9 cellular contexts compared by ENCODE assay signal in genomic region chr11:72741849-72742521, GRCh38. TPM values are rescaled to one million over a fixed set of nuclear protein-coding genes. Genes with fewer than 3 reads are reported as not detected.
DNase-seq lines count a peak whose midpoint lies in the region; ATAC-seq and TF ChIP-seq lines count a peak whose summit lies in the region.
"Had no signal": no experiment of that assay in that cellular context is flagged by ENCODE, and none has a peak within 500 bp of the region (broad histone marks: within the 10 kb centered on the region; RNA-seq: fewer than 3 reads in every experiment).

No MANE protein-coding gene starts in this region.

- no peak for ATAC-seq in left cardiac atrium
- no peak for ATAC-seq in GM21528 (IDR thresholded peaks at IDR 0.05; ENCODE audit: low FRiP score, unreplicated experiment)
- no peak for ATAC-seq in GM18870 (IDR thresholded peaks at IDR 0.05; ENCODE audit: unreplicated experiment)
- no peak for ATAC-seq in HG03095 (IDR thresholded peaks at IDR 0.05; ENCODE audit: unreplicated experiment)

- H3K27ac ChIP-seq in Peyer's patch (peak overlapping the region; percentile 30 to 82 (median 55)), sigmoid colon (peak overlapping the region; percentile 20 to 52 (median 46))

- WGBS in sigmoid colon, 2 donors, result 17 to 59% methylated on average over 7 of the region's 7 CpGs

- H3K36me3 ChIP-seq in Peyer's patch (no peaks in the 10 kb centered on the region), sigmoid colon (no peaks in the 10 kb centered on the region)

- peaks cover 0 to 57% (median 51%) of the 10 kb centered on the region in 4 donors for H3K4me1 ChIP-seq in Peyer's patch
- peaks cover 0 to 40% (median 37%) of the 10 kb centered on the region in 4 donors for H3K4me1 ChIP-seq in sigmoid colon

- TF ChIP-seq EP300 in sigmoid colon (IDR thresholded peaks at IDR 0.05), result no peak

- peak; percentile 41 for DNase-seq in HuH-7 (ENCODE audit: low spot score)
- no peak for DNase-seq in Peyer's patch
- peak; percentile 21 for DNase-seq in left cardiac atrium
- no peak for DNase-seq in sigmoid colon
- DNase-seq: activated CD4-positive, alpha-beta T cell treated with anti-CD3 and anti-CD28 coated beads, Interleukin-2, amount 50 U/mL, for 48 hours; NCI-H187 had no signal

- intact Hi-C loops in left cardiac atrium (cut with DNase I) (no loop called here), sigmoid colon (cut with DNase I) (no loop called here)

- TF ChIP-seq CTCF in Peyer's patch (IDR thresholded peaks at IDR 0.05) (no peak), sigmoid colon (IDR thresholded peaks at IDR 0.05) (no peak)

- TF ChIP-seq POLR2A in Peyer's patch (IDR thresholded peaks at IDR 0.05) (no peak), sigmoid colon (IDR thresholded peaks at IDR 0.05) (no peak)

- H3K27me3 ChIP-seq in Peyer's patch (no peaks in the 10 kb centered on the region), sigmoid colon (no peaks in the 10 kb centered on the region)

- H3K4me3 ChIP-seq in Peyer's patch, result no peak overlapping the region
- no peak overlapping the region for H3K4me3 ChIP-seq in sigmoid colon

- no peaks in the 10 kb centered on the region for H3K9me3 ChIP-seq in Peyer's patch
- no peaks in the 10 kb centered on the region for H3K9me3 ChIP-seq in sigmoid colon

RNA-seq across cellular contexts. Expression of gene ARAP1, which starts 10.2 kb away (rescaled TPM):
- total RNA-seq in Peyer's patch (100 to 1,000 TPM; 122 to 285 (median 145) TPM), left cardiac atrium (10 to 100 TPM; 60.3 to 66.9 TPM), sigmoid colon (100 to 1,000 TPM in 1 of 4 donors, 10 to 100 TPM in 3; 56.5 to 135 (median 70.0) TPM)
- polyA plus RNA-seq in sigmoid colon, result 10 to 100 TPM; 31.9 to 81.7 (median 34.2) TPM

RNA-seq across cellular contexts. Expression of gene STARD10, which starts 51.9 kb away (rescaled TPM):
- 100 to 1,000 TPM; 118 to 187 (median 168) TPM for total RNA-seq in Peyer's patch
- total RNA-seq in left cardiac atrium, result 10 to 100 TPM; 87.4 to 93.9 TPM
- 10 to 100 TPM; 29.9 to 60.1 (median 43.9) TPM for total RNA-seq in sigmoid colon
- polyA plus RNA-seq in sigmoid colon, result 100 to 1,000 TPM; 286 to 900 (median 781) TPM

Comparison
In these comparisons a context has a peak if more than half of its experiments do, and no peak if none do; other contexts are left out.
1. DNase-seq: peak in HuH-7 (single experiment) and left cardiac atrium (single experiment); none in Peyer's patch (0 of 3) and sigmoid colon (single experiment).